ENCODE assay signal across 17 cellular contexts in genomic region chr17:65498831-65499230, GRCh38.
DNase-seq lines count a peak whose midpoint lies in the region; ATAC-seq, FAIRE-seq and TF ChIP-seq lines count a peak whose summit lies in the region.
"Had no signal": no experiment of that assay in that cellular context is flagged by ENCODE, and none has a peak within 500 bp of the region (broad histone marks: within the 10 kb centered on the region; RNA-seq: fewer than 3 reads in every experiment).

No MANE protein-coding gene starts in this region.

- no peak overlapping the region for H2AFZ ChIP-seq in H1 (ENCODE audit: low read length)

- H4K20me1 ChIP-seq in H1 (replicated peaks in 1 of 2; ENCODE audit: control insufficient read depth in 1 of 2, insufficient read depth in 2 of 2, low read length in 2 of 2): no peaks in the 10 kb centered on the region

- no peaks in the 10 kb centered on the region for H3K9me3 ChIP-seq in H1 (ENCODE audit: insufficient read depth in 2 of 2, low read depth in 1 of 2, low read length in 1 of 2)
- H3K9me3 ChIP-seq: Peyer's patch had no signal

- H2BK12ac ChIP-seq in H1 (ENCODE audit: low read depth, low read length): no peak overlapping the region

- POLR2A ChIA-PET in H1 (lab: Charles Lee; ENCODE audit: partially characterized antibody): interaction anchor here (1.5 kb wide), 1 partner anchor 46 kb away, joined by 4 read pairs; no protein-coding TSS in a partner anchor

- FAIRE-seq in H1 (lab: Jason Lieb, UNC): no peak

- H3K23ac ChIP-seq in H1 (ENCODE audit: insufficient read length): no peak overlapping the region

- no peaks in the 10 kb centered on the region for H3K36me3 ChIP-seq in H1 (ENCODE audit: control insufficient read depth in 2 of 4, insufficient read depth in 4 of 4, low read length in 3 of 4)
- H3K36me3 ChIP-seq: Peyer's patch had no signal

- no peak overlapping the region for H3K27ac ChIP-seq in H1 (ENCODE audit: low read depth, low read length)
- peak overlapping the region; percentile 38 for H3K27ac ChIP-seq in layer of hippocampus (ENCODE audit: low read depth, low read length)
- H3K27ac ChIP-seq: Peyer's patch had no signal

- TF ChIP-seq EP300 in H1 (IDR thresholded peaks at IDR 0.05; ENCODE audit: borderline replicate concordance in 1 of 2, low read depth in 2 of 2, low read length in 2 of 2): no peak

- peaks cover 7% of the 10 kb centered on the region; the same call in 1 of the 2 replicates for H3K23me2 ChIP-seq in H1 (ENCODE audit: low read depth, low read length)

- H4K91ac ChIP-seq in H1 (replicated peaks; ENCODE audit: insufficient read length, low read length): peak overlapping the region; percentile 70

- H3K27me3 ChIP-seq in H1 (replicated peaks in 1 of 4; ENCODE audit: control insufficient read depth in 3 of 4, extremely low read depth in 1 of 4, insufficient read depth in 3 of 4, low read length in 3 of 4) (no peaks in the 10 kb centered on the region), layer of hippocampus (ENCODE audit: control insufficient read depth, insufficient read depth, low read length) (no peaks in the 10 kb centered on the region)
- H3K27me3 ChIP-seq: Peyer's patch had no signal

- TF ChIP-seq CTCF in H1 (IDR thresholded peaks at IDR 0.05; ENCODE audit: control extremely low read depth in 1 of 3, insufficient read depth in 1 of 3, low read depth in 1 of 3, low read length in 3 of 3): no peak

- no peak overlapping the region for H2BK15ac ChIP-seq in H1 (ENCODE audit: low read length)

- H4K8ac ChIP-seq in H1 (ENCODE audit: extremely low read depth, insufficient read depth, low read length): no peak overlapping the region

- peak; percentile 11 for DNase-seq in RPMI7951 (ENCODE audit: low read depth)
- DNase-seq in H1 (ENCODE audit: low read depth in 1 of 2, low spot score in 2 of 2): no peak
- peak; percentile 14 for DNase-seq in putamen (ENCODE audit: low spot score)
- no peak for DNase-seq in activated T-cell treated with anti-CD3 and anti-CD28 coated beads for 4 hours
- DNase-seq: AML-193; GF-D8; KG1; MV-4-11; NCI-H1694 treated with DMSO at 0.1 percent for 48 hours; NCI-H510A; NCI-H748 treated with DMSO at 0.1 percent for 48 hours; NK-92 treated with Interleukin-12 subunit alpha and Interleukin-12 subunit beta, amount 100 ng/mL, for 24 hours; Peyer's patch had no signal

- no peaks in the 10 kb centered on the region for H3K79me2 ChIP-seq in H1 (ENCODE audit: control insufficient read depth in 1 of 2, insufficient read depth in 2 of 2, low read length in 2 of 2)

- H2BK120ac ChIP-seq in H1 (replicated peaks; ENCODE audit: low read depth, low read length): no peak overlapping the region

- H3K79me1 ChIP-seq in H1 (ENCODE audit: low read depth, low read length): no peaks in the 10 kb centered on the region

- no peak overlapping the region for H3K14ac ChIP-seq in H1 (ENCODE audit: insufficient read length)

- TF ChIP-seq RAD21 in H1 (IDR thresholded peaks at IDR 0.05 in 1 of 2, conservative IDR thresholded peaks at IDR 0.05 in 1 of 2; ENCODE audit: low read depth in 2 of 2, low read length in 2 of 2): no peak

- no peak overlapping the region for H2AK5ac ChIP-seq in H1 (ENCODE audit: low read depth, low read length)

- H2BK5ac ChIP-seq in H1 (ENCODE audit: low read depth, low read length): no peak overlapping the region

- H4K5ac ChIP-seq in H1 (ENCODE audit: insufficient read length, low read depth, low read length): no peak overlapping the region

- H3K56ac ChIP-seq in H1 (replicated peaks; ENCODE audit: insufficient read length, low read depth, low read length): no peak overlapping the region

- no peak overlapping the region for H2BK20ac ChIP-seq in H1 (ENCODE audit: low read length)

- no peak for ATAC-seq in HG03457 (IDR thresholded peaks at IDR 0.05; ENCODE audit: unreplicated experiment)
- no peak for ATAC-seq in GM21528 (IDR thresholded peaks at IDR 0.05; ENCODE audit: low FRiP score, unreplicated experiment)
- ATAC-seq: Right ventricle myocardium inferior had no signal

- peaks cover 4 to 13% (median 10%) of the 10 kb centered on the region in 4 experiments; a peak in 6 of 7 replicates for H3K4me1 ChIP-seq in H1 (replicated peaks in 1 of 4; ENCODE audit: control insufficient read depth in 3 of 4, insufficient read depth in 4 of 4, low read length in 3 of 4)

- H3K18ac ChIP-seq in H1 (ENCODE audit: extremely low read depth, low read length): no peak overlapping the region

- CTCF ChIA-PET in H1 (lab: Charles Lee; ENCODE audit: partially characterized antibody): interaction anchor here (0.6 to 1.9 kb wide), 3 partner anchors 58 to 96 kb away, joined by 3 to 7 read pairs (median 3); no protein-coding TSS in a partner anchor

- no peak overlapping the region for H3K4ac ChIP-seq in H1 (replicated peaks; ENCODE audit: insufficient read length, low read depth, low read length)

- no peak overlapping the region for H3K4me2 ChIP-seq in H1 (ENCODE audit: insufficient read depth in 1 of 2, low read depth in 2 of 2, low read length in 2 of 2)

- no peak for TF ChIP-seq POLR2A in H1 (IDR thresholded peaks at IDR 0.05; ENCODE audit: control extremely low read depth in 1 of 2, low read depth in 2 of 2, low read length in 2 of 2)

- H3K4me3 ChIP-seq in H1 (ENCODE audit: extremely low read depth in 1 of 4, insufficient read depth in 2 of 4, low read depth in 3 of 4, low read length in 4 of 4): no peak overlapping the region
- H3K4me3 ChIP-seq: Peyer's patch had no signal

- 87% methylated on average over 4 of the region's 4 CpGs; no CpG with 5 or more reads in 1 of the 2 experiments for WGBS in H1 (ENCODE audit: extremely low coverage in 1 of 2, insufficient coverage in 1 of 2, insufficient read length in 1 of 2, insufficient replicate concordance in 2 of 2, low coverage in 1 of 2, low lambda C conversion rate in 2 of 2, missing lambda C conversion rate in 1 of 2), 2 experiments

- H3K9ac ChIP-seq in H1 (replicated peaks in 1 of 4; ENCODE audit: extremely low read depth in 1 of 4, low read depth in 3 of 4, low read length in 3 of 4): no peak overlapping the region

TF ChIP-seq in H1, 55 proteins besides CTCF, POLR2A, EP300 and RAD21:
- TF ChIP-seq BRCA1 (IDR thresholded peaks at IDR 0.05; ENCODE audit: low read depth, low read length) (no peak), TAF7 (optimal IDR thresholded peaks at IDR 0.05; ENCODE audit: borderline replicate concordance, low read depth, low read length) (no peak), USF2 (IDR thresholded peaks at IDR 0.05; ENCODE audit: low read length) (no peak), NANOG (IDR thresholded peaks at IDR 0.05; ENCODE audit: insufficient read depth, low read depth, low read length, poor library complexity, severe bottlenecking) (no peak), SIN3A (conservative IDR thresholded peaks at IDR 0.05 in 1 of 2, IDR thresholded peaks at IDR 0.05 in 1 of 2; ENCODE audit: low read depth in 1 of 2, low read length in 2 of 2) (no peak), RBBP5 (IDR thresholded peaks at IDR 0.05; ENCODE audit: borderline replicate concordance, low read depth, low read length) (no peak), CHD1 (IDR thresholded peaks at IDR 0.05; ENCODE audit: low read depth, low read length) (no peak), E2F6 (IDR thresholded peaks at IDR 0.05) (no peak)

Comparison
In these comparisons a context has a peak if more than half of its experiments do, and no peak if none do; other contexts are left out.
1. DNase-seq: peak in RPMI7951 (single experiment) and putamen (single experiment); none in H1 (0 of 2) and activated T-cell treated with anti-CD3 and anti-CD28 coated beads for 4 hours (single experiment).